ENCODE assay signal across 16 cellular contexts in the genomic region with DNA sequence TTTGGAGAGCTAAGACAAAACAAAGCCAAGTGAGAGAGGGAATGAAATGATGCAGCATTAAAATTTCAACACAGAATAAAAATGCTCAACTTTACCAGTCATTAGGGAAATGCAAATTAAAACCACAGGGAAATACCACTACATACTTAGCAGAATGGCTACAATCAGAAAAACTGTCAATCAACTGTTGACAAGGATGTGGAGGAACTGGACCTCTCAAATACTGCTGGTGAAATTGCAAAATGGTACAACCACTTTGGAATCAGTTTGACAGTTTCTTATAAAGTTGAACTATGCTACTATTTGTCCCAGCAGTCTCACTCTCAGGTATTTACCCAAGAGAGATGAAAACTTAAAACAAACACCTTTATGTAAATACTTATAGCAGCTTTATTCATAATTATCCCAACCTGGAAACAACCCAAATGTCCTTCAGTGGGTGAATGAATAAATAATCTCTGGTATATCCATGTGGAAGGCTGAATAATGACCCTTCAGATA.
"Had no signal": no experiment of that assay in that cellular context is flagged by ENCODE, and none has a peak within 500 bp of the region (broad histone marks: within the 10 kb centered on the region; RNA-seq: fewer than 3 reads in every experiment).

No MANE protein-coding gene starts in this region.

- FAIRE-seq: pancreas, TTC549 had no signal

- H3K4me1 ChIP-seq: body of pancreas, lower lobe of right lung, stomach had no signal

- H3K4me3 ChIP-seq: body of pancreas, lower lobe of right lung, pancreas, stomach had no signal

- DNase-seq: activated B cell treated with CpG ODN at 0.5 μM for 24 hours; activated CD4-positive, alpha-beta T cell treated with anti-CD3 and anti-CD28 coated beads, Interleukin-2, amount 10 ng/mL, durations not matched to agents 24 days and 14 days; activated naive CD4-positive, alpha-beta T cell treated with anti-CD3 and anti-CD28 coated beads for 36 hours; activated T-cell treated with anti-CD3 and anti-CD28 coated beads for 4 hours; body of pancreas; cortex of kidney; effector CD8-positive, alpha-beta T cell; hypothalamus; lower lobe of right lung; naive B cell; pancreas; retina; stimulated activated CD4-positive, alpha-beta T cell treated with anti-CD3 and anti-CD28 coated beads, Interleukin-4, amount 100 ng/mL, for 4 hours; stomach had no signal

- H3K9me3 ChIP-seq: body of pancreas, pancreas had no signal

- H3K27ac ChIP-seq: body of pancreas, lower lobe of right lung, pancreas, stomach had no signal

- ATAC-seq: activated T-helper 17 cell treated with anti-CD3 and anti-CD28 coated beads, Interleukin-2, amount 50 U/mL, for 72 hours; body of pancreas; pancreas had no signal

- H3K36me3 ChIP-seq: lower lobe of right lung, pancreas, stomach had no signal

- H3K27me3 ChIP-seq: body of pancreas, pancreas, stomach had no signal
